ENCODE assay signal across 19 cellular contexts in the genomic region with DNA sequence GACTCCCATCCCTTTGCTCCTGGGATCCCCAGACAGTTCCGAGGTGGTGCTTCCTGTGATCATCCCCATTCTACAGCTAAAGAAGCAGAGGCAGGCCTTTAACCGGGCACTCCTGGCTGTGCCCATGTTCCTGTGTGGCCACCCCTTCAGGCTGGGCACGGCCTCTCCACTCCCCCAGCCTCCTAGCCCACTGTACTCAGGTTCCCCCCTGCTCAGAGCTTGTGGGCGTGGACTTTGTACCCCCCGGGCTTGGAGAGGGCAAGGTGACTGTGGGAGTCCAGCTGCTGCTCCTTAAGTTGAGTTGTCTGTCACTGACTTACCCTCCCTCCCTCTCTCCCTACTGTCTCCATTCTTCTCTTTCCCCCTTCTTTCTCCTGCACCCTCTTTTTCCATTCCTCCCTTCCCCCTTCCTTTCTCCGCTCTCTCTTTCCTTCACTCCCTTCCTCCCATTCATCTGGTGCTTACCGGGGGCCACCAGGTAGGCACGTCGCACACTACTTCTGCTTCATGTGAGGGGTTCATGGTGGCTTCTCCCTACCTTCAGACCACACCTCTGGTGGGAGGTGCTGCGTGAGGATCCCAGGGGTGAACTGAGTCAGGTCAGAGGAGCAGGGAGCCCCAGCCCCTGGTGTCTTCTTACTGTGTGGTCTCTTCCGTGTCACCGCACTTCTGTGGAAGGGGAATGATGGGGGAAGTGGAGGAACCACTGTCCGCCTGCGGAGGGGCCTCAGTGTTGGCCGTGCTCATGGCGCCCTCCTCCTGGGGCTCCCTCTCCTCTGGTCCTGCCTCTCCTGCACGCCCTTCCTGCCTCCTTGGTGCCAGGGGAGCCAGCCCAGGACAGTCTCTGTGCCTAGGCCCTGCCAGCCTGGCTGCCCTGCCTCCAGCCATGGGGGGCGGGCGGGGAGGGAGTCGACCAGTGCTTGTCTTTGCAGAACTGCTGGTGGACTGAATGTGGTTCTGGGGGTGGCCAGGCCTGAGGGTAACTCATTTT. TPM values are rescaled to one million over a fixed set of nuclear protein-coding genes. Genes with fewer than 3 reads are reported as not detected.
DNase-seq lines count a peak whose midpoint lies in the region; ATAC-seq, FAIRE-seq and TF ChIP-seq lines count a peak whose summit lies in the region.
"Had no signal": no experiment of that assay in that cellular context is flagged by ENCODE, and none has a peak within 500 bp of the region (broad histone marks: within the 10 kb centered on the region; RNA-seq: fewer than 3 reads in every experiment).

No MANE protein-coding gene starts in this region.

- H3K4me3 ChIP-seq in A549 (no peak overlapping the region), OCI-LY1 (ENCODE audit: low read depth, low read length, poor library complexity, severe bottlenecking) (no peak overlapping the region), pancreas (no peak overlapping the region), PC-3 (ENCODE audit: low read length) (no peak overlapping the region)
- H3K4me3 ChIP-seq: cardiac muscle cell, gastrocnemius medialis had no signal

- no peak for TF ChIP-seq RAD21 in A549 (conservative IDR thresholded peaks at IDR 0.05 in 1 of 2, IDR thresholded peaks at IDR 0.05 in 1 of 2)

- no TSS peak for BruUV-seq in PC-3 (replicated peaks; lab: Mats Ljungman, UMichigan)

- POLR2A ChIA-PET in A549 (lab: Yijun Ruan, JAX) = no interaction called here
- POLR2A ChIA-PET in PC-3 (lab: Charles Lee; ENCODE audit: unreplicated experiment) = no interaction called here

- H3K4me2 ChIP-seq in A549 = peak overlapping the region; percentile 40
- H3K4me2 ChIP-seq in OCI-LY1 (ENCODE audit: low read length) = no peak overlapping the region
- H3K4me2 ChIP-seq in PC-3 (ENCODE audit: low read length) = no peak overlapping the region

- H3K36me3 ChIP-seq in OCI-LY1 (ENCODE audit: insufficient read depth, low read length) = peaks cover 31% of the 10 kb centered on the region
- no peaks in the 10 kb centered on the region for H3K36me3 ChIP-seq in pancreas
- H3K36me3 ChIP-seq in PC-3 (ENCODE audit: low read depth, low read length) = peaks cover 16% of the 10 kb centered on the region
- H3K36me3 ChIP-seq: cardiac muscle cell, gastrocnemius medialis had no signal

- ATAC-seq in A549 = peak in 1 of 2 experiments; percentile 7; a peak in 2 of 6 replicates
- ATAC-seq in pancreas = peak in 3 of 4 donors; percentile 6 to 34 (median 17)
- ATAC-seq in SK-N-SH treated with all-trans-retinoic acid at 6 μM for 48 hours = no peak
- no peak for ATAC-seq in PC-3
- ATAC-seq: gastrocnemius medialis had no signal

- CTCF ChIA-PET in A549 (lab: Yijun Ruan, JAX) = interaction anchor here (1.1 kb wide), 2 partner anchors 8 to 71 kb away, joined by 4 read pairs; no protein-coding TSS in a partner anchor
- CTCF ChIA-PET in PC-3 (lab: Charles Lee) = no interaction called here

- H3K27me3 ChIP-seq in OCI-LY1 (ENCODE audit: insufficient read depth, low read length) = no peaks in the 10 kb centered on the region
- H3K27me3 ChIP-seq in pancreas = no peaks in the 10 kb centered on the region
- no peaks in the 10 kb centered on the region for H3K27me3 ChIP-seq in PC-3 (ENCODE audit: low read length)
- H3K27me3 ChIP-seq: cardiac muscle cell, gastrocnemius medialis had no signal

- DNase-seq in A549 (ENCODE audit: low read depth in 1 of 2, low spot score in 1 of 2) (no peak), immature natural killer cell (no peak), pancreas (peak in 1 of 6 donors; percentile 48), DMS53 treated with DMSO at 0.1 percent for 48 hours (lab: John Stamatoyannopoulos, UW; ENCODE audit: unreplicated experiment) (no peak), PC-3 (no peak)
- DNase-seq in activated CD8-positive, alpha-beta memory T cell treated with anti-CD3 and anti-CD28 coated beads for 24 hours = no peak
- DNase-seq: activated CD4-positive, CD25-positive, alpha-beta regulatory T cell; activated naive CD4-positive, alpha-beta T cell treated with anti-CD3 and anti-CD28 coated beads for 36 hours; gastrocnemius medialis; GDM1; HCEC 1CT; mesendoderm; NCI-H1105 treated with DMSO at 0.1 percent for 48 hours; occipital lobe; OCI-M1; SW 1271 had no signal

- H3K9ac ChIP-seq in OCI-LY1 (ENCODE audit: low read length) (no peak overlapping the region), PC-3 (ENCODE audit: low read length) (no peak overlapping the region)

- TF ChIP-seq CTCF in A549 (IDR thresholded peaks at IDR 0.05) (no peak), OCI-LY1 (IDR thresholded peaks at IDR 0.05; ENCODE audit: low read length) (no peak), pancreas (IDR thresholded peaks at IDR 0.05) (no peak), PC-3 (conservative IDR thresholded peaks at IDR 0.05; ENCODE audit: low read depth, low read length) (no peak)

- H2AFZ ChIP-seq in OCI-LY1 (ENCODE audit: low read length) (no peak overlapping the region), PC-3 (ENCODE audit: low read length) (no peak overlapping the region)

- peaks cover 7 to 26% (median 11%) of the 10 kb centered on the region in 3 donors for H3K27me3 Mint-ChIP-seq in immature natural killer cell (ENCODE audit: low read depth in 3 of 3)

- FAIRE-seq in A549 (lab: Jason Lieb, UNC) = no peak
- no peak for FAIRE-seq in pancreas (lab: Jason Lieb, UNC)

- H3K27ac ChIP-seq in A549 (peak overlapping the region; percentile 11 to 72; a peak in 3 of 6 replicates), OCI-LY1 (ENCODE audit: low read depth, low read length, poor library complexity, severe bottlenecking) (peak overlapping the region; percentile 26), pancreas (no peak overlapping the region), PC-3 (ENCODE audit: low read length) (no peak overlapping the region)
- H3K27ac ChIP-seq: cardiac muscle cell, gastrocnemius medialis had no signal

- TF ChIP-seq POLR2A in A549 (IDR thresholded peaks at IDR 0.05; ENCODE audit: low read length) = no peak

- H3F3A ChIP-seq in OCI-LY1 (ENCODE audit: insufficient read depth, low read length) (0 out of 2 replicates have a peak, but pooled peaks cover 4% of the 10 kb centered on the region), PC-3 (ENCODE audit: low read length, unreplicated experiment) (no peaks in the 10 kb centered on the region)

- H3K4me1 ChIP-seq in A549 (peaks cover 84% of the 10 kb centered on the region), OCI-LY1 (ENCODE audit: insufficient read depth, low read length, severe bottlenecking) (peaks cover 60% of the 10 kb centered on the region), pancreas (peaks cover 0 to 25% (median 9%) of the 10 kb centered on the region in 3 donors), PC-3 (ENCODE audit: insufficient read depth, low read length) (no peaks in the 10 kb centered on the region)

- H3K9me3 ChIP-seq in A549 = no peaks in the 10 kb centered on the region
- H3K9me3 ChIP-seq in OCI-LY1 (ENCODE audit: low read length) = no peaks in the 10 kb centered on the region
- no peaks in the 10 kb centered on the region for H3K9me3 ChIP-seq in pancreas
- H3K9me3 ChIP-seq in PC-3 (ENCODE audit: low read length) = no peaks in the 10 kb centered on the region
- H3K9me3 ChIP-seq: gastrocnemius medialis had no signal

- no peaks in the 10 kb centered on the region for H3K9me2 ChIP-seq in OCI-LY1 (ENCODE audit: low read depth, low read length)
- no peaks in the 10 kb centered on the region for H3K9me2 ChIP-seq in PC-3 (replicated peaks; ENCODE audit: low read length)

- 88% methylated on average over 19 of the region's 20 CpGs for WGBS in A549 (ENCODE audit: missing lambda C conversion rate)
- WGBS in pancreas, 2 donors = 83 to 84% methylated on average over 20 of the region's 20 CpGs

- H3K4me1 Mint-ChIP-seq in immature natural killer cell = peaks cover 97% of the 10 kb centered on the region in 2 donors

- H3K9me3 Mint-ChIP-seq in immature natural killer cell = no peaks in the 10 kb centered on the region
- H3K9me3 Mint-ChIP-seq: activated naive CD4-positive, alpha-beta T cell treated with anti-CD3 and anti-CD28 coated beads for 36 hours had no signal

- H3K27ac Mint-ChIP-seq in immature natural killer cell = peak overlapping the region; percentile 80 to 94 (median 88)
- H3K27ac Mint-ChIP-seq: activated naive CD4-positive, alpha-beta T cell treated with anti-CD3 and anti-CD28 coated beads for 36 hours had no signal

- TF ChIP-seq EP300 in A549 (IDR thresholded peaks at IDR 0.05) = no peak

- peaks cover 26% of the 10 kb centered on the region for H3K79me2 ChIP-seq in OCI-LY1 (ENCODE audit: insufficient read depth, low read length)
- H3K79me2 ChIP-seq in PC-3 (ENCODE audit: low read length) = peaks cover 99% of the 10 kb centered on the region

- H4K20me1 ChIP-seq in OCI-LY1 (ENCODE audit: insufficient read depth, low read length) (no peaks in the 10 kb centered on the region), PC-3 (ENCODE audit: low read length) (peaks cover 44% of the 10 kb centered on the region)

- peaks cover 10 to 11% (median 10%) of the 10 kb centered on the region in 3 donors for H3K36me3 Mint-ChIP-seq in immature natural killer cell

- H3K4me3 Mint-ChIP-seq in immature natural killer cell = peak overlapping the region in 2 of 5 donors; percentile 2 to 27
- H3K4me3 Mint-ChIP-seq: activated naive CD4-positive, alpha-beta T cell treated with anti-CD3 and anti-CD28 coated beads for 36 hours had no signal

- intact Hi-C loops in pancreas (cut with DNase I) (no loop called here), PC-3 (cut with micrococcal nuclease) (no loop called here)

TF ChIP-seq in A549, 52 proteins besides CTCF, POLR2A, EP300 and RAD21 (continues in another document):
- TF ChIP-seq TFCP2L1 (CRISPR knock-in tag; IDR thresholded peaks at IDR 0.05) (no peak), CBX8 (IDR thresholded peaks at IDR 0.05) (no peak), TP53 (CRISPR knock-in tag; IDR thresholded peaks at IDR 0.05) (no peak)

RNA-seq across cellular contexts. Expression of a gene that starts 29.7 kb away (rescaled TPM):
- polyA plus RNA-seq in A549 (2011; rRNA removed) (21.6 and 44.7 TPM in 2 replicates), A549 (2017; fragmentation: RNase III; extraction: RNeasy Plus Mini Kit Qiagen cat#74134 plus additional on column Dnase treatment) (118 to 129 TPM (median 125 TPM) in 3 replicates), immature natural killer cell (1 to 10 TPM in 1 of 3 donors, under 1 TPM in 1, not detected in 1; 0.53 to 1.7 TPM), pancreas (10 to 100 TPM in 1 of 2 donors, 1 to 10 TPM in 1; 9.7 to 20.2 TPM)
- polyA plus RNA-seq in A549 (2012; cell fraction: cytosol; rRNA removed) = 78.5 and 97.9 TPM in 2 replicates
- 128 and 142 TPM in 2 replicates for polyA plus RNA-seq in A549 (2012; cell fraction: nucleus; rRNA removed)
- polyA minus RNA-seq in A549 (2011; rRNA and poly(A)+ RNA removed) = 89.1 and 130 TPM in 2 replicates
- total RNA-seq in pancreas (10 to 100 TPM; 17.7 to 37.0 (median 23.1) TPM), PC-3 (2014; rRNA removed) (25.7 and 43.7 TPM in 2 replicates)

Comparison
In these comparisons a context has a peak if more than half of its experiments do, and no peak if none do; other contexts are left out.
1. ATAC-seq: peak in pancreas (3 of 4); none in SK-N-SH treated with all-trans-retinoic acid at 6 μM for 48 hours (single experiment) and PC-3 (single experiment).
2. H3K27ac ChIP-seq: peak in A549 (2 of 2) and OCI-LY1 (single experiment); none in pancreas (0 of 4) and PC-3 (single experiment).